In genomic region chr5:180784497-180785097, GRCh38 we compare ENCODE assay signal across 8 cellular contexts. TPM values are rescaled to one million over a fixed set of nuclear protein-coding genes. Genes with fewer than 3 reads are reported as not detected.
DNase-seq lines count a peak whose midpoint lies in the region; ATAC-seq and TF ChIP-seq lines count a peak whose summit lies in the region.

No MANE protein-coding gene starts in this region.

- peaks cover 4% of the 10 kb centered on the region for H3K36me3 Mint-ChIP-seq in activated naive CD4-positive, alpha-beta T cell treated with anti-CD3 and anti-CD28 coated beads, Interleukin-2, amount 10 ng/mL, durations not matched to agents 7 days and 5 days
- no peaks in the 10 kb centered on the region for H3K36me3 Mint-ChIP-seq in progenitor cell of endocrine pancreas (ENCODE audit: insufficient read depth)

- ATAC-seq in HG03469 (IDR thresholded peaks at IDR 0.05; ENCODE audit: unreplicated experiment) (peak; percentile 52), RWPE2 (ENCODE audit: low read depth) (peak; percentile 67), Right ventricle myocardium inferior (peak; percentile 83)

- peaks cover 23% of the 10 kb centered on the region for H3K4me1 ChIP-seq in RWPE2 (ENCODE audit: insufficient read depth, poor library complexity, severe bottlenecking)
- peaks cover 44% of the 10 kb centered on the region for H3K4me1 ChIP-seq in vagina

- H3K9me3 Mint-ChIP-seq in activated naive CD4-positive, alpha-beta T cell treated with anti-CD3 and anti-CD28 coated beads, Interleukin-2, amount 10 ng/mL, durations not matched to agents 7 days and 5 days: no peaks in the 10 kb centered on the region
- H3K9me3 Mint-ChIP-seq in progenitor cell of endocrine pancreas (ENCODE audit: low read depth): peaks cover 3% of the 10 kb centered on the region

- peaks cover 4% of the 10 kb centered on the region for H3K27me3 Mint-ChIP-seq in activated naive CD4-positive, alpha-beta T cell treated with anti-CD3 and anti-CD28 coated beads, Interleukin-2, amount 10 ng/mL, durations not matched to agents 7 days and 5 days
- peaks cover 4% of the 10 kb centered on the region for H3K27me3 Mint-ChIP-seq in progenitor cell of endocrine pancreas

- no peak overlapping the region for H3K4me3 ChIP-seq in RWPE2 (ENCODE audit: severe bottlenecking)
- H3K4me3 ChIP-seq in vagina: no peak overlapping the region

- intact Hi-C loops in Right ventricle myocardium inferior (cut with DNase I) (loop anchor here (1.0 to 10.0 kb wide), 2 partner anchors 85 to 370 kb away; no protein-coding TSS in a partner anchor), vagina (cut with DNase I) (loop anchor here (5.0 kb wide), 1 partner anchor 78 kb away; the partner anchor contains the start of gene ZFP62)

- H3K9me3 ChIP-seq in RWPE2 (ENCODE audit: severe bottlenecking): no peaks in the 10 kb centered on the region
- H3K9me3 ChIP-seq in vagina: no peaks in the 10 kb centered on the region

- peaks cover 19% of the 10 kb centered on the region for H3K4me1 Mint-ChIP-seq in activated naive CD4-positive, alpha-beta T cell treated with anti-CD3 and anti-CD28 coated beads, Interleukin-2, amount 10 ng/mL, durations not matched to agents 7 days and 5 days
- H3K4me1 Mint-ChIP-seq in progenitor cell of endocrine pancreas (ENCODE audit: low read depth): peaks cover 15% of the 10 kb centered on the region

- CTCF ChIA-PET in activated naive CD4-positive, alpha-beta T cell treated with anti-CD3 and anti-CD28 coated beads, Interleukin-2, amount 10 ng/mL, durations not matched to agents 7 days and 5 days (lab: Charles Lee): interaction anchor here (0.6 to 2.8 kb wide), 8 partner anchors 16 to 366 kb away, joined by 3 to 14 read pairs (median 3); partner anchors contain the start of genes MGAT1 and ZFP62

- TF ChIP-seq CTCF in RWPE2 (IDR thresholded peaks at IDR 0.05; ENCODE audit: poor library complexity, severe bottlenecking): peak; percentile 98
- TF ChIP-seq CTCF in progenitor cell of endocrine pancreas (IDR thresholded peaks at IDR 0.05; ENCODE audit: unreplicated experiment): peak; percentile 67
- peak; percentile 31 to 63 (median 38) for TF ChIP-seq CTCF in vagina (IDR thresholded peaks at IDR 0.05)

- H3K4me3 Mint-ChIP-seq in activated naive CD4-positive, alpha-beta T cell treated with anti-CD3 and anti-CD28 coated beads, Interleukin-2, amount 10 ng/mL, durations not matched to agents 7 days and 5 days: no peak overlapping the region
- no peak overlapping the region for H3K4me3 Mint-ChIP-seq in progenitor cell of endocrine pancreas (ENCODE audit: low read depth)

- no peaks in the 10 kb centered on the region for H3K27me3 ChIP-seq in RWPE2 (ENCODE audit: insufficient read depth, poor library complexity, severe bottlenecking)
- no peaks in the 10 kb centered on the region for H3K27me3 ChIP-seq in vagina

- H3K36me3 ChIP-seq in RWPE2 (ENCODE audit: low read depth): peaks cover 8% of the 10 kb centered on the region
- peaks cover 0 to 3% of the 10 kb centered on the region in 2 donors for H3K36me3 ChIP-seq in vagina

- DNase-seq in activated gamma-delta T cell treated with Interleukin-2 at 50 U/mL for 16 hours (peak; percentile 70), activated gamma-delta T cell (lab: John Stamatoyannopoulos, UW) (no peak), RWPE2 (ENCODE audit: low spot score) (no peak), Right ventricle myocardium inferior (ENCODE audit: missing footprints) (no peak), progenitor cell of endocrine pancreas (ENCODE audit: low spot score, unreplicated experiment) (no peak), vagina (ENCODE audit: extremely low spot score in 2 of 2) (peak in 1 of 2 donors; percentile 40)
- DNase-seq in activated naive CD4-positive, alpha-beta T cell treated with anti-CD3 and anti-CD28 coated beads, Interleukin-2, amount 10 ng/mL, durations not matched to agents 7 days and 5 days: peak; percentile 83

- H3K27ac ChIP-seq in RWPE2 (ENCODE audit: poor library complexity, severe bottlenecking) (peak overlapping the region; percentile 62), vagina (peak overlapping the region; percentile 81)

- H3K27ac Mint-ChIP-seq in activated naive CD4-positive, alpha-beta T cell treated with anti-CD3 and anti-CD28 coated beads, Interleukin-2, amount 10 ng/mL, durations not matched to agents 7 days and 5 days: no peak overlapping the region
- no peak overlapping the region for H3K27ac Mint-ChIP-seq in progenitor cell of endocrine pancreas

- no peak for TF ChIP-seq POLR2A in vagina (IDR thresholded peaks at IDR 0.05)

RNA-seq across cellular contexts. Expression of gene MGAT1, which starts 18.0 kb away (rescaled TPM):
- total RNA-seq in Right ventricle myocardium inferior (76.0 TPM), progenitor cell of endocrine pancreas (63.8 and 66.9 TPM in 2 replicates), vagina (152 TPM)

RNA-seq across cellular contexts. Expression of gene OR2Y1, which starts 44.7 kb away (rescaled TPM):
- total RNA-seq in Right ventricle myocardium inferior (not detected), progenitor cell of endocrine pancreas (not detected in 2 replicates), vagina (not detected)

Comparison
In these comparisons a context has a peak if more than half of its experiments do, and no peak if none do; other contexts are left out.
1. DNase-seq: peak in activated gamma-delta T cell treated with Interleukin-2 at 50 U/mL for 16 hours (single experiment) and activated naive CD4-positive, alpha-beta T cell treated with anti-CD3 and anti-CD28 coated beads, Interleukin-2, amount 10 ng/mL, durations not matched to agents 7 days and 5 days (single experiment); none in activated gamma-delta T cell (single experiment), RWPE2 (single experiment), Right ventricle myocardium inferior (single experiment) and progenitor cell of endocrine pancreas (single experiment).
2. CTCF ChIP-seq: peak in every context shown above with its lines; median percentile 98 in RWPE2; 67 in progenitor cell of endocrine pancreas; 38 in vagina.
3. Peak in every context shown above with its lines, with median percentiles within 50 percentile points of each other: ATAC-seq.